ENCODE assay signal across 1 cellular context in the genomic region with DNA sequence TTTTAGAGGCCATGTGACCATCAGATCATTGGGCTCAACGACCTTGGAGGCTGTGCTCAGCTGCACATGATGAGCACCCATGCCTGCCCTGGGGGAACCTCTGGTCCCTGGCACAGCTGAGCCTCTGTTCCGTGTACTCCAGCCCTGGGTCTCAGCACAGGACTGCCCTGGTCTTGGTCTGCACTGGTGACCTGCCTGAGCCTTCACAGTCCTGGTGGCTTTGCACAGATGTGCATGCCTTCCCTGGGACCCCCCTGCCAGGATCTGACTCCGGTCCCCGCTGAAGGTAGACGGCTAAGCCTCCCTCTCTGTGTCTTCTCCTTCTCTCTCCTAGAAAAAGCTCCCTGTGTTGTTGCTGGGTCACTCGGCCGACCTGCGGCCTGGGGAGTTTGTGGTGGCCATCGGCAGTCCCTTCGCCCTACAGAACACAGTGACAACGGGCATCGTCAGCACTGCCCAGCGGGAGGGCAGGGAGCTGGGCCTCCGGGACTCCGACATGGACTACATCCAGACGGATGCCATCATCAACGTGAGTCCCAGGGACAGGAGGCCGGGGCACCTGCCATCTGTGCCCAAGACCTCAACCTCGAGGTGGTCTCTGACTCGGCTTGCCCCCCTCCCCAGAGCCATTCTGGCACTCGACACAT.
TF ChIP-seq lines count a peak whose summit lies in the region.

No MANE protein-coding gene starts in this region.

TF ChIP-seq in SK-N-SH, 30 proteins besides CTCF, POLR2A, EP300 and RAD21:
- TF ChIP-seq SMC3 (IDR thresholded peaks at IDR 0.05; ENCODE audit: low read depth, low read length) (no peak), GABPA (IDR thresholded peaks at IDR 0.05; ENCODE audit: low read depth) (no peak), NFIC (IDR thresholded peaks at IDR 0.05; ENCODE audit: borderline replicate concordance) (no peak), FOXJ3 (CRISPR knock-in tag; IDR thresholded peaks at IDR 0.05) (no peak), TAF1 (IDR thresholded peaks at IDR 0.05; ENCODE audit: borderline replicate concordance, low read depth, low read length) (no peak), RXRA (IDR thresholded peaks at IDR 0.05; ENCODE audit: borderline replicate concordance, low read depth) (no peak), FOXM1 (IDR thresholded peaks at IDR 0.05; ENCODE audit: low read depth) (no peak), TEAD4 (IDR thresholded peaks at IDR 0.05; ENCODE audit: borderline replicate concordance, insufficient read depth) (no peak), FOSL2 (IDR thresholded peaks at IDR 0.05; ENCODE audit: borderline replicate concordance, low read depth) (no peak), TCF12 (IDR thresholded peaks at IDR 0.05) (no peak)
- TF ChIP-seq, protein P1, sequence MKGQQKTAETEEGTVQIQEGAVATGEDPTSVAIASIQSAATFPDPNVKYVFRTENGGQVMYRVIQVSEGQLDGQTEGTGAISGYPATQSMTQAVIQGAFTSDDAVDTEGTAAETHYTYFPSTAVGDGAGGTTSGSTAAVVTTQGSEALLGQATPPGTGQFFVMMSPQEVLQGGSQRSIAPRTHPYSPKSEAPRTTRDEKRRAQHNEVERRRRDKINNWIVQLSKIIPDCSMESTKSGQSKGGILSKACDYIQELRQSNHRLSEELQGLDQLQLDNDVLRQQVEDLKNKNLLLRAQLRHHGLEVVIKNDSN (IDR thresholded peaks at IDR 0.05; ENCODE audit: borderline replicate concordance, low read depth): no peak
